Comparison of ENCODE assay signal across 8 cellular contexts in the genomic region with DNA sequence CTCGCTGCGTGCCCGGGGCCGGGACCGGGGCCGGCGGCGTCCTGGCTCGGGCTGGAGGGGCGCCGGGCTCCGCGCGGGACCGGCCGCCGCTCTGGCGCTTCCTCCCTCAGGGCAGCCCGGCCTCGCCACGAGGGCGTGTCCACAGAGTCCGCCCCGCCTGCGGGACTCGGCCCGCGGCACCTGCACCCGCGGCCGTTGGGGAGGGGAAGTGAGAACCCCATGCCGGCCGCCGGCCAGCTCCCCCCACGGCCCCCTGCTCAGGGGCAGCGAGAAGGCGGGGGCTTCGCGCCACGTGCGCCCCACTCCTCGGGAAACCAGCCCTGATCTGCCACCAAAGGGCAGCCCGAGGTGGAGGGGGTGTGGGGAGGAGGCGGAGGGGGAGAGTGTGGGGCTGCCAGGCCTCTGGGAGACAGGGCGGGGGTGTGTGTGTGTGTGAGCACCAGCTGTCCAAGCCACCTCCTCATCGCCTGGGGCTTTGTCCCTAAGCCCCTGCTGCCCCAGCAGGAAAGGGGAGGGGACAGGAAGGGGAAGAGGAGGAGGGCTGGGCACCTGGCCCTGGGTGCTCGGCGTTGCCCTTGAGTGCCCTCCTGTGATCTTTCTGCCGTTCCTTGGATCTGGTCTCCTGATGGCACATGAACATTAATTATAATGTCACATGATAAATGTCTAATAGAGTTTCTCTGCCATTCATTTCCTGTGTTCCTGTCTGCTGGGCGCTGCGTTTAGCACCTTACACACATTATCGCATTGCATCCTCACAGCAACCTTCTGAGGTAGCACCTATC. TPM values are rescaled to one million over a fixed set of nuclear protein-coding genes. Genes with fewer than 3 reads are reported as not detected.
DNase-seq lines count a peak whose midpoint lies in the region; ATAC-seq and TF ChIP-seq lines count a peak whose summit lies in the region.

Gene PIK3AP1 (minus strand): TSS at position 93 of the 785 bp plus-strand sequence. CDS start 120 bp downstream, outside the sequence.

- no peaks in the 10 kb centered on the region for H3K36me3 ChIP-seq in thyroid gland

- H3K4me1 ChIP-seq in thyroid gland: peaks cover 5 to 6% of the 10 kb centered on the region in 2 donors

- TF ChIP-seq CTCF in AG09309 (IDR thresholded peaks at IDR 0.05; ENCODE audit: control insufficient read depth, insufficient read depth, low read depth, low read length, missing control alignments) (no peak), fibroblast of villous mesenchyme (IDR thresholded peaks at IDR 0.05; ENCODE audit: insufficient read depth, low read depth, low read length) (no peak), omental fat pad (IDR thresholded peaks at IDR 0.05) (no peak), thyroid gland (IDR thresholded peaks at IDR 0.05) (no peak)

- H3K27me3 ChIP-seq in thyroid gland: no peaks in the 10 kb centered on the region

- no peaks in the 10 kb centered on the region for H3K9me3 ChIP-seq in thyroid gland

- DNase-seq in AG09309 (ENCODE audit: low read depth) (no peak), NCI-H69 (lab: John Stamatoyannopoulos, UW) (peak; percentile 92), activated T-cell treated with anti-CD3 and anti-CD28 coated beads for 1 hour (ENCODE audit: low read depth) (peak; percentile 16), fibroblast of villous mesenchyme (ENCODE audit: low read depth) (no peak), omental fat pad (ENCODE audit: low spot score) (no peak), thyroid gland (peak; percentile 72 to 76)

- peak within 1 kb of the TSS in 1 of 3 donors; percentile 45 for H3K27ac ChIP-seq in thyroid gland

- intact Hi-C loops in thyroid gland (cut with DNase I): no loop called here

- WGBS in thyroid gland, 2 donors: 2 to 7% methylated on average over 10 to 20 of the region's 52 CpGs

- ATAC-seq in GM18909 (IDR thresholded peaks at IDR 0.05; ENCODE audit: poor library complexity, unreplicated experiment): peak; percentile 62
- ATAC-seq in HG03159 (IDR thresholded peaks at IDR 0.05; ENCODE audit: unreplicated experiment): peak; percentile 48
- peak; percentile 75 for ATAC-seq in omental fat pad (ENCODE audit: low FRiP score)

- TF ChIP-seq POLR2A in thyroid gland (IDR thresholded peaks at IDR 0.05): peak in 1 of 2 donors; percentile 55

- peak within 1 kb of the TSS; percentile 35 for H3K4me3 ChIP-seq in AG09309 (ENCODE audit: control insufficient read depth, low read depth, low read length)
- peak within 1 kb of the TSS; percentile 32 for H3K4me3 ChIP-seq in fibroblast of villous mesenchyme (ENCODE audit: low read depth, low read length)
- peak within 1 kb of the TSS; percentile 26 to 53 (median 33) for H3K4me3 ChIP-seq in thyroid gland (replicated peaks in 1 of 3)

RNA-seq across cellular contexts. Expression of gene PIK3AP1, which starts in this region (rescaled TPM):
- total RNA-seq in fibroblast of villous mesenchyme (under 0.01 TPM in 1 of 2 replicates, not detected in the other), omental fat pad (10 to 100 TPM; 16.6 to 34.7 (median 29.7) TPM), thyroid gland (10 to 100 TPM in 3 of 4 donors, 1 to 10 TPM in 1; 8.6 to 13.9 (median 12.0) TPM)

Comparison
In these comparisons a context has a peak if more than half of its experiments do, and no peak if none do; other contexts are left out.
1. DNase-seq: peak in NCI-H69 (single experiment), activated T-cell treated with anti-CD3 and anti-CD28 coated beads for 1 hour (single experiment) and thyroid gland (2 of 2); none in AG09309 (single experiment), fibroblast of villous mesenchyme (single experiment) and omental fat pad (single experiment).
2. Peak in every context shown above with its lines, with median percentiles within 50 percentile points of each other: H3K4me3 ChIP-seq and ATAC-seq.